ENCODE assay signal across 14 cellular contexts in genomic region chr3:183911087-183911486, GRCh38. TPM values are rescaled to one million over a fixed set of nuclear protein-coding genes. Genes with fewer than 3 reads are reported as not detected.
DNase-seq lines count a peak whose midpoint lies in the region; ATAC-seq and TF ChIP-seq lines count a peak whose summit lies in the region.
"Had no signal": no experiment of that assay in that cellular context is flagged by ENCODE, and none has a peak within 500 bp of the region (broad histone marks: within the 10 kb centered on the region; RNA-seq: fewer than 3 reads in every experiment).

No MANE protein-coding gene starts in this region.

- no peaks in the 10 kb centered on the region for H3K27me3 ChIP-seq in Panc1 (ENCODE audit: control insufficient read depth, insufficient read depth, low read length)
- no peaks in the 10 kb centered on the region for H3K27me3 ChIP-seq in neuronal stem cell (ENCODE audit: control insufficient read depth in 3 of 3, insufficient read depth in 3 of 3, low read depth in 1 of 3, low read length in 3 of 3)
- no peaks in the 10 kb centered on the region for H3K27me3 ChIP-seq in SJCRH30
- no peaks in the 10 kb centered on the region for H3K27me3 ChIP-seq in Caco-2 (replicated peaks; ENCODE audit: control insufficient read depth, insufficient read depth, low read length)

- no peak for DNase-seq in stimulated activated naive CD8-positive, alpha-beta T cell treated with anti-CD3 and anti-CD28 coated beads, Interleukin-15, amount 100 ng/mL, for 72 hours
- DNase-seq in stimulated activated naive CD8-positive, alpha-beta T cell treated with anti-CD3 and anti-CD28 coated beads, Interleukin-15, Interleukin-2, amounts not matched to agents 100 U/mL and 50 U/mL, for 24 hours = no peak
- DNase-seq in Panc1 (ENCODE audit: low read depth, low spot score) (no peak), neuronal stem cell (ENCODE audit: low spot score) (no peak), GM13976 (ENCODE audit: low spot score) (no peak), SJCRH30 (no peak), Caco-2 (no peak)
- DNase-seq: C1 segment of cervical spinal cord; CD4-positive, CD25-positive, alpha-beta regulatory T cell; CD8-positive, alpha-beta T cell; DMS 273 treated with DMSO at 0.1 percent for 48 hours; DND-41; GOT3 had no signal

- H3K36me3 ChIP-seq in Panc1 (ENCODE audit: control insufficient read depth, insufficient read depth, low read length) (no peaks in the 10 kb centered on the region), neuronal stem cell (replicated peaks in 1 of 2; ENCODE audit: control insufficient read depth in 2 of 2, insufficient read depth in 2 of 2, low read length in 2 of 2) (no peaks in the 10 kb centered on the region), SJCRH30 (no peaks in the 10 kb centered on the region), Caco-2 (ENCODE audit: control insufficient read depth, insufficient read depth, low read length) (no peaks in the 10 kb centered on the region)
- H3K36me3 ChIP-seq: HAP-1 had no signal

- no peak overlapping the region for H3K18ac ChIP-seq in neuronal stem cell (ENCODE audit: low read length)

- no peak overlapping the region for H2BK5ac ChIP-seq in neuronal stem cell (ENCODE audit: low read length)

- H3K4me1 ChIP-seq in Panc1 (ENCODE audit: control insufficient read depth, insufficient read depth, low read length) (0 out of 2 replicates have a peak, but pooled peaks cover 2% of the 10 kb centered on the region), neuronal stem cell (ENCODE audit: control insufficient read depth in 2 of 2, insufficient read depth in 1 of 2, low read depth in 1 of 2, low read length in 2 of 2) (no peaks in the 10 kb centered on the region), SJCRH30 (no peaks in the 10 kb centered on the region), Caco-2 (peaks cover 14% of the 10 kb centered on the region)
- H3K4me1 ChIP-seq: HAP-1 had no signal

- no peak overlapping the region for H2BK120ac ChIP-seq in neuronal stem cell (ENCODE audit: low read depth, low read length)

- no peak overlapping the region for H2AK5ac ChIP-seq in neuronal stem cell (ENCODE audit: low read depth, low read length)

- no peak overlapping the region for H3K9ac ChIP-seq in neuronal stem cell (ENCODE audit: low read depth, low read length, poor library complexity)

- H3K14ac ChIP-seq in neuronal stem cell (ENCODE audit: low read length) = no peak overlapping the region

- no TSS peak for BruUV-seq in Panc1 (replicated peaks; lab: Mats Ljungman, UMichigan)
- no TSS peak for BruUV-seq in Caco-2 (replicated peaks; lab: Mats Ljungman, UMichigan)

- no peak overlapping the region for H3K4ac ChIP-seq in neuronal stem cell (ENCODE audit: low read length)

- no peak overlapping the region for H4K91ac ChIP-seq in neuronal stem cell (ENCODE audit: low read depth, low read length, poor library complexity)

- H2BK15ac ChIP-seq in neuronal stem cell (ENCODE audit: low read length) = peak overlapping the region; percentile 49

- no peak overlapping the region for H4K8ac ChIP-seq in neuronal stem cell (ENCODE audit: low read depth, low read length)

- CTCF ChIA-PET in Panc1 (lab: Charles Lee) = interaction anchor here (0.5 kb wide), 1 partner anchor 22 kb away, joined by 7 read pairs; no protein-coding TSS in a partner anchor
- CTCF ChIA-PET in Caco-2 (lab: Charles Lee) = no interaction called here

- H3K27ac ChIP-seq in Panc1 (ENCODE audit: low read length) (no peak overlapping the region), neuronal stem cell (replicated peaks; ENCODE audit: low read length) (no peak overlapping the region), SJCRH30 (no peak overlapping the region)

- TF ChIP-seq CTCF in Panc1 (IDR thresholded peaks at IDR 0.05) (no peak), GM13976 (IDR thresholded peaks at IDR 0.05; ENCODE audit: borderline replicate concordance, control extremely low read depth, extremely low read depth, insufficient read depth, missing control alignments) (no peak), Caco-2 (IDR thresholded peaks at IDR 0.05; ENCODE audit: insufficient read depth in 1 of 2, low read depth in 1 of 2, low read length in 1 of 2, severe bottlenecking in 1 of 2, unreplicated experiment in 1 of 2) (no peak)

- no peaks in the 10 kb centered on the region for H3K9me3 ChIP-seq in Panc1 (ENCODE audit: control insufficient read depth, insufficient read depth, low read depth, low read length)
- no peaks in the 10 kb centered on the region for H3K9me3 ChIP-seq in neuronal stem cell (replicated peaks in 1 of 2; ENCODE audit: control insufficient read depth in 2 of 2, insufficient read depth in 1 of 2, low read depth in 1 of 2, low read length in 2 of 2)
- H3K9me3 ChIP-seq in SJCRH30 (replicated peaks) = no peaks in the 10 kb centered on the region
- no peaks in the 10 kb centered on the region for H3K9me3 ChIP-seq in Caco-2
- H3K9me3 ChIP-seq: HAP-1 had no signal

- H2AFZ ChIP-seq in neuronal stem cell (ENCODE audit: low read length) = peak overlapping the region; percentile 24

- H3K4me3 ChIP-seq in Panc1 (ENCODE audit: low read depth in 2 of 2, low read length in 2 of 2) (no peak overlapping the region), neuronal stem cell (ENCODE audit: low read length in 2 of 2) (no peak overlapping the region), SJCRH30 (no peak overlapping the region), Caco-2 (ENCODE audit: low read depth, low read length) (no peak overlapping the region)
- H3K4me3 ChIP-seq: HAP-1 had no signal

- H3K4me2 ChIP-seq in neuronal stem cell (ENCODE audit: insufficient read depth, low read length, poor library complexity, severe bottlenecking) = no peak overlapping the region

- no CpG with 5 or more reads among the region's 6 CpGs for WGBS in neuronal stem cell (ENCODE audit: extremely low coverage in 2 of 2, insufficient read length in 2 of 2, insufficient replicate concordance in 1 of 2), 2 donors

- H3K9me3 Mint-ChIP-seq in stimulated activated naive CD8-positive, alpha-beta T cell treated with anti-CD3 and anti-CD28 coated beads, Interleukin-15, amount 100 ng/mL, for 72 hours = no peaks in the 10 kb centered on the region
- no peaks in the 10 kb centered on the region for H3K9me3 Mint-ChIP-seq in Caco-2 (ENCODE audit: unreplicated experiment)
- H3K9me3 Mint-ChIP-seq: CD4-positive, CD25-positive, alpha-beta regulatory T cell; CD8-positive, alpha-beta T cell had no signal

- in situ Hi-C loops in Panc1 (cut with HindIII; ENCODE audit: low pct_unique_long_range_greater_than_20kb, low sequenced_read_pairs) (no loop called here), GM13976 (cut with MboI; ENCODE audit: low sequenced_read_pairs, unreplicated experiment) (no loop called here)

- no peaks in the 10 kb centered on the region for H3K36me3 Mint-ChIP-seq in Caco-2 (ENCODE audit: insufficient read depth, unreplicated experiment)
- H3K36me3 Mint-ChIP-seq: CD4-positive, CD25-positive, alpha-beta regulatory T cell; CD8-positive, alpha-beta T cell had no signal

- peak overlapping the region; percentile 80 for H3K23ac ChIP-seq in neuronal stem cell (ENCODE audit: low read depth, low read length, poor library complexity)

- no peaks in the 10 kb centered on the region for H3K4me1 Mint-ChIP-seq in stimulated activated naive CD8-positive, alpha-beta T cell treated with anti-CD3 and anti-CD28 coated beads, Interleukin-15, amount 100 ng/mL, for 72 hours
- peaks cover 13% of the 10 kb centered on the region for H3K4me1 Mint-ChIP-seq in Caco-2 (ENCODE audit: low read depth, unreplicated experiment)
- H3K4me1 Mint-ChIP-seq: CD4-positive, CD25-positive, alpha-beta regulatory T cell had no signal

- H3K27me3 Mint-ChIP-seq in stimulated activated naive CD8-positive, alpha-beta T cell treated with anti-CD3 and anti-CD28 coated beads, Interleukin-15, amount 100 ng/mL, for 72 hours = no peaks in the 10 kb centered on the region
- no peaks in the 10 kb centered on the region for H3K27me3 Mint-ChIP-seq in Caco-2 (ENCODE audit: insufficient read depth, unreplicated experiment)
- H3K27me3 Mint-ChIP-seq: CD4-positive, CD25-positive, alpha-beta regulatory T cell had no signal

- no peak overlapping the region for H3K4me3 Mint-ChIP-seq in stimulated activated naive CD8-positive, alpha-beta T cell treated with anti-CD3 and anti-CD28 coated beads, Interleukin-15, amount 100 ng/mL, for 72 hours
- no peak overlapping the region for H3K4me3 Mint-ChIP-seq in Caco-2 (ENCODE audit: unreplicated experiment)
- H3K4me3 Mint-ChIP-seq: CD4-positive, CD25-positive, alpha-beta regulatory T cell; CD8-positive, alpha-beta T cell had no signal

- POLR2A ChIA-PET in Panc1 (lab: Charles Lee) = no interaction called here
- POLR2A ChIA-PET in Caco-2 (lab: Charles Lee) = no interaction called here

- H2BK12ac ChIP-seq in neuronal stem cell (ENCODE audit: low read length) = no peak overlapping the region

- intact Hi-C loops in Panc1 (cut with micrococcal nuclease; ENCODE audit: unreplicated experiment) (no loop called here), Caco-2 (cut with micrococcal nuclease; ENCODE audit: unreplicated experiment) (no loop called here)

- ATAC-seq in stimulated activated naive CD8-positive, alpha-beta T cell treated with anti-CD3 and anti-CD28 coated beads, Interleukin-15, amount 100 ng/mL, for 72 hours = peak; percentile 31
- ATAC-seq in stimulated activated naive CD8-positive, alpha-beta T cell treated with anti-CD3 and anti-CD28 coated beads, Interleukin-15, Interleukin-2, amounts not matched to agents 100 U/mL and 50 U/mL, for 24 hours = no peak
- ATAC-seq in Panc1 = 0 out of 2 replicates have a peak, but pooled peaks have one; percentile 8
- ATAC-seq: CD8-positive, alpha-beta T cell had no signal

- H3K79me1 ChIP-seq in neuronal stem cell (ENCODE audit: low read depth, low read length) = peaks cover 4% of the 10 kb centered on the region

- peak overlapping the region in 1 of 2 donors; percentile 12 for H3K27ac Mint-ChIP-seq in stimulated activated naive CD8-positive, alpha-beta T cell treated with anti-CD3 and anti-CD28 coated beads, Interleukin-15, amount 100 ng/mL, for 72 hours
- H3K27ac Mint-ChIP-seq in Caco-2 (ENCODE audit: unreplicated experiment) = no peak overlapping the region
- H3K27ac Mint-ChIP-seq: CD8-positive, alpha-beta T cell had no signal

RNA-seq across cellular contexts. Expression of gene PARL, which starts 26.4 kb away (rescaled TPM):
- total RNA-seq in Panc1 (2021; ENCODE audit: unreplicated experiment) (82.3 TPM), Caco-2 (2022) (91.3 and 97.0 TPM in 2 replicates)
- polyA plus RNA-seq in Panc1 (2012; ENCODE audit: insufficient read length) = 62.1 TPM
- 61.5 TPM for polyA plus RNA-seq in neuronal stem cell (2013, experiment 1 of 2)
- polyA plus RNA-seq in neuronal stem cell (2013, experiment 2 of 2) = 64.0 TPM
- 51.4 and 55.5 TPM in 2 replicates for total RNA-seq in SJCRH30 (2014; rRNA removed; shearing (Covaris generic))
